In the genomic region with DNA sequence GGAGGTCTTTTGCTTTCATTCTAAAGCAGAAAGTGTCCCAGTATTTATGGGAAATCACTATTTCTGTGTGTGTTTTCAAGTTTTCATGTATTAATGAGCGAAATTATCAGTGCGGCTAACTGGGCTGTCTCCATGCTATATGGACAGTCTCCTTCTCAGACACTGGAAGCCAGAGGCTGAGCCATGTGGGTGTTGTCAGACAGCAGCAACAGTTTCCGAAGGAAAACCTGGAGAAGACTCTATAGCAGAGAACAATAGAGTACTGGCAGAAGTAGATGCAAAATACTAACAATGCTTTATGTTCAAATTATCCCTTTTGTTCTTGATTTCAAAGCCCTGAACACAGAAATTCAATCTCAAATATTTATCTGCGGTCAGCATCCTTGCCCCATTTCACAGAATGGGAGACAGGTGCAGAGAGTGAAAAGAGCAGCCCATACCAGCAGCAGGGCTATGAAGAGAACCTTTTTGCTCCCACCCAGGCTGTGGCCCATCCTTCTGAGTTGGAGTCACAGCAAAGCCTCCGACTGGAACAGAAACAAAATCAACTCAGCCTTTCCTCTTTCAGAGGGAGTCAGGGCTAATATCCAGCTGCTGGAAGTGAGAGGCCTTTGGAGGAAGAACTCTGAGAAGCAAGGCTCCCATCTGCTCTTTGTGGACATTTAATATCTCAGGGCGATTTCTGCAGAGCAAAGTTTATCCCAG, we compare ENCODE assay signal across 17 cellular contexts.
"Had no signal": no experiment of that assay in that cellular context is flagged by ENCODE, and none has a peak within 500 bp of the region (broad histone marks: within the 10 kb centered on the region; RNA-seq: fewer than 3 reads in every experiment).

No MANE protein-coding gene starts in this region.

- H3K36me3 Mint-ChIP-seq: immature natural killer cell; stimulated activated memory B cell treated with anti-CD40 and anti-IgM and Interleukin-4, amounts not matched to agents 10 μg/mL and 1 μg/mL and 100 μg/mL, for 72 hours had no signal

- H3K27ac Mint-ChIP-seq: immature natural killer cell; naive thymus-derived CD4-positive, alpha-beta T cell; progenitor cell of endocrine pancreas; stimulated activated memory B cell treated with anti-CD40 and anti-IgM and Interleukin-4, amounts not matched to agents 10 μg/mL and 1 μg/mL and 100 μg/mL, for 72 hours; stimulated activated naive CD8-positive, alpha-beta T cell treated with anti-CD3 and anti-CD28 coated beads, Interleukin-15, Interleukin-2, amounts not matched to agents 100 ng/mL and 50 ng/mL, for 24 hours had no signal

- H3K36me3 ChIP-seq: esophagus muscularis mucosa, gastrocnemius medialis, pancreas, right lobe of liver, spleen, tibial artery had no signal

- H3K27me3 Mint-ChIP-seq: stimulated activated memory B cell treated with anti-CD40 and anti-IgM and Interleukin-4, amounts not matched to agents 10 μg/mL and 1 μg/mL and 100 μg/mL, for 72 hours; stimulated activated naive CD8-positive, alpha-beta T cell treated with anti-CD3 and anti-CD28 coated beads, Interleukin-15, Interleukin-2, amounts not matched to agents 100 ng/mL and 50 ng/mL, for 24 hours had no signal

- H3K4me1 Mint-ChIP-seq: immature natural killer cell; naive thymus-derived CD4-positive, alpha-beta T cell; stimulated activated memory B cell treated with anti-CD40 and anti-IgM and Interleukin-4, amounts not matched to agents 10 μg/mL and 1 μg/mL and 100 μg/mL, for 72 hours had no signal

- H3K4me3 ChIP-seq: esophagus muscularis mucosa, gastrocnemius medialis, pancreas, right lobe of liver, spleen, tibial artery had no signal

- H3K27me3 ChIP-seq: esophagus muscularis mucosa, right lobe of liver, spleen, tibial artery had no signal

- H3K4me3 Mint-ChIP-seq: immature natural killer cell; naive thymus-derived CD4-positive, alpha-beta T cell; stimulated activated memory B cell treated with anti-CD40 and anti-IgM and Interleukin-4, amounts not matched to agents 10 μg/mL and 1 μg/mL and 100 μg/mL, for 72 hours; stimulated activated naive CD8-positive, alpha-beta T cell treated with anti-CD3 and anti-CD28 coated beads, Interleukin-15, Interleukin-2, amounts not matched to agents 100 ng/mL and 50 ng/mL, for 24 hours had no signal

- H3K27ac ChIP-seq: epithelial cell of prostate, esophagus muscularis mucosa, pancreas, right lobe of liver, spleen, tibial artery had no signal

- H3K4me1 ChIP-seq: gastrocnemius medialis, pancreas, right lobe of liver, spleen, tibial artery had no signal

- H3K9me3 ChIP-seq: gastrocnemius medialis, pancreas, right lobe of liver, tibial artery had no signal

- ATAC-seq: gastrocnemius medialis; naive thymus-derived CD4-positive, alpha-beta T cell; pancreas; right lobe of liver; stimulated activated memory B cell treated with anti-CD40 and anti-IgM and Interleukin-4, amounts not matched to agents 10 μg/mL and 1 μg/mL and 100 μg/mL, for 72 hours had no signal

- DNase-seq: effector memory CD4-positive, alpha-beta T cell; gastrocnemius medialis; immature natural killer cell; naive thymus-derived CD4-positive, alpha-beta T cell; occipital lobe; pancreas; right lobe of liver; spleen; stimulated activated CD4-positive, alpha-beta T cell treated with anti-CD3 and anti-CD28 coated beads, Interleukin-15, amount 100 ng/mL, for 24 hours; stimulated activated CD4-positive, alpha-beta T cell treated with anti-CD3 and anti-CD28 coated beads, Interleukin-1b, Interleukin-23, amount 100 ng/mL, for 48 hours; stimulated activated CD4-positive, alpha-beta T cell treated with anti-CD3 and anti-CD28 coated beads, Interleukin-4, amount 100 ng/mL, for 24 hours; tibial artery had no signal
